ENCODE assay signal across 2 cellular contexts in the genomic region with DNA sequence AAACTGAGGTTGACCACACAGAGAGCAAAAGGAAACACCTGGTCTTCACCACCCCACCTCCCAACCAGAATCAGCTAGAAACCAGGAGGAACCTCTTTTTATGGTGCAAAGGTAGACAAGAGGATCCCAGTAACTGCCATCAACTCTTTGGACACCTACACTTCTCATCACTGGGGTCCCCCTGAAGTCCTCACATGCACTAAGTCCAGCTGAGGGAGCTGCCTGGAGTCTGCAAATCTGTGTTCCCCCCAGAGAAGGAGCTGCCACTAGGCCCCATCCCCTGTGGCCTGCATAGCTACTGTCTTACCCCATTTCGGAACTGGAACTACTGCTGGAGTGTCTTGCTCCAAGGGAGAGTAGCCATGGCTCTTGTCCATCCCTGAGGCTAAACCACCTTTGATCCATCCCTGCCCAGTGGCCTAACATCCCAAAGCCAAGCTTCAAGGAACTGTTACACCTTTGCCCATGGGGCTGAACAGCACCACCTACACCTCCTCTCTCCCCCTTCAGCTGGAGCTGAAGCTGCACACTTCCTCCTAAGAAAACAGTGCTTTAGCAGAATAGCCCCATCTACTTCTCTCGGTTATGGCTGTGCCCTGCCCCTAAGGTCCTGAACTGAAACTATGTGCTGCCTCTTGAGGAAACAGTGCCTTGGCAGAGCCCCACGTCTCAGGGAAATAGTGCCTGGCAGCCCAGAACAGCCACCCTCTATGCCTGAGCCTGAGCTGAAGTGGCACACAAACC.
TF ChIP-seq lines count a peak whose summit lies in the region.

No MANE protein-coding gene starts in this region.

TF ChIP-seq in HepG2, 621 proteins besides CTCF, POLR2A, EP300 and RAD21 (continued from another document):
- TF ChIP-seq, protein P1, sequence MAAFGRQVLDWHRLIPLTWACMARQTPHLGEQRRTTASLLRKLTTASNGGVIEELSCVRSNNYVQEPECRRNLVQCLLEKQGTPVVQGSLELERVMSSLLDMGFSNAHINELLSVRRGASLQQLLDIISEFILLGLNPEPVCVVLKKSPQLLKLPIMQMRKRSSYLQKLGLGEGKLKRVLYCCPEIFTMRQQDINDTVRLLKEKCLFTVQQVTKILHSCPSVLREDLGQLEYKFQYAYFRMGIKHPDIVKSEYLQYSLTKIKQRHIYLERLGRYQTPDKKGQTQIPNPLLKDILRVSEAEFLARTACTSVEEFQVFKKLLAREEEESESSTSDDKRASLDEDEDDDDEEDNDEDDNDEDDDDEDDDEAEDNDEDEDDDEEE (CRISPR knock-in tag; IDR thresholded peaks at IDR 0.05), result no peak
- TF ChIP-seq, protein P2, sequence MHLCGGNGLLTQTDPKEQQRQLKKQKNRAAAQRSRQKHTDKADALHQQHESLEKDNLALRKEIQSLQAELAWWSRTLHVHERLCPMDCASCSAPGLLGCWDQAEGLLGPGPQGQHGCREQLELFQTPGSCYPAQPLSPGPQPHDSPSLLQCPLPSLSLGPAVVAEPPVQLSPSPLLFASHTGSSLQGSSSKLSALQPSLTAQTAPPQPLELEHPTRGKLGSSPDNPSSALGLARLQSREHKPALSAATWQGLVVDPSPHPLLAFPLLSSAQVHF (CRISPR knock-in tag; IDR thresholded peaks at IDR 0.05), result no peak
- TF ChIP-seq RXRA (CRISPR knock-in tag; IDR thresholded peaks at IDR 0.05), result no peak
- TF ChIP-seq, protein P3, sequence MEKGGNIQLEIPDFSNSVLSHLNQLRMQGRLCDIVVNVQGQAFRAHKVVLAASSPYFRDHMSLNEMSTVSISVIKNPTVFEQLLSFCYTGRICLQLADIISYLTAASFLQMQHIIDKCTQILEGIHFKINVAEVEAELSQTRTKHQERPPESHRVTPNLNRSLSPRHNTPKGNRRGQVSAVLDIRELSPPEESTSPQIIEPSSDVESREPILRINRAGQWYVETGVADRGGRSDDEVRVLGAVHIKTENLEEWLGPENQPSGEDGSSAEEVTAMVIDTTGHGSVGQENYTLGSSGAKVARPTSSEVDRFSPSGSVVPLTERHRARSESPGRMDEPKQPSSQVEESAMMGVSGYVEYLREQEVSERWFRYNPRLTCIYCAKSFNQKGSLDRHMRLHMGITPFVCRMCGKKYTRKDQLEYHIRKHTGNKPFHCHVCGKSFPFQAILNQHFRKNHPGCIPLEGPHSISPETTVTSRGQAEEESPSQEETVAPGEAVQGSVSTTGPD (CRISPR knock-in tag; IDR thresholded peaks at IDR 0.05), result no peak
- TF ChIP-seq ZNF44 (CRISPR knock-in tag; IDR thresholded peaks at IDR 0.05), result no peak
- no peak for TF ChIP-seq ZNF781 (CRISPR knock-in tag; IDR thresholded peaks at IDR 0.05; ENCODE audit: borderline replicate concordance, not compliant biosample characterization)
- no peak for TF ChIP-seq ZFP62 (CRISPR knock-in tag; IDR thresholded peaks at IDR 0.05)
- TF ChIP-seq, protein P4, sequence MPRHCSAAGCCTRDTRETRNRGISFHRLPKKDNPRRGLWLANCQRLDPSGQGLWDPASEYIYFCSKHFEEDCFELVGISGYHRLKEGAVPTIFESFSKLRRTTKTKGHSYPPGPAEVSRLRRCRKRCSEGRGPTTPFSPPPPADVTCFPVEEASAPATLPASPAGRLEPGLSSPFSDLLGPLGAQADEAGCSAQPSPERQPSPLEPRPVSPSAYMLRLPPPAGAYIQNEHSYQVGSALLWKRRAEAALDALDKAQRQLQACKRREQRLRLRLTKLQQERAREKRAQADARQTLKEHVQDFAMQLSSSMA (CRISPR knock-in tag; IDR thresholded peaks at IDR 0.05), result no peak
- no peak for TF ChIP-seq TBL1XR1 (IDR thresholded peaks at IDR 0.05; ENCODE audit: borderline replicate concordance, low read length, partially characterized antibody)
- TF ChIP-seq SMC3 (IDR thresholded peaks at IDR 0.05; ENCODE audit: low read length), result no peak
- no peak for TF ChIP-seq DPF2 (CRISPR knock-in tag; IDR thresholded peaks at IDR 0.05; ENCODE audit: borderline replicate concordance, low read depth)
- no peak for TF ChIP-seq NCOR1 (IDR thresholded peaks at IDR 0.05; ENCODE audit: borderline replicate concordance, low read length)
- TF ChIP-seq, protein P5, sequence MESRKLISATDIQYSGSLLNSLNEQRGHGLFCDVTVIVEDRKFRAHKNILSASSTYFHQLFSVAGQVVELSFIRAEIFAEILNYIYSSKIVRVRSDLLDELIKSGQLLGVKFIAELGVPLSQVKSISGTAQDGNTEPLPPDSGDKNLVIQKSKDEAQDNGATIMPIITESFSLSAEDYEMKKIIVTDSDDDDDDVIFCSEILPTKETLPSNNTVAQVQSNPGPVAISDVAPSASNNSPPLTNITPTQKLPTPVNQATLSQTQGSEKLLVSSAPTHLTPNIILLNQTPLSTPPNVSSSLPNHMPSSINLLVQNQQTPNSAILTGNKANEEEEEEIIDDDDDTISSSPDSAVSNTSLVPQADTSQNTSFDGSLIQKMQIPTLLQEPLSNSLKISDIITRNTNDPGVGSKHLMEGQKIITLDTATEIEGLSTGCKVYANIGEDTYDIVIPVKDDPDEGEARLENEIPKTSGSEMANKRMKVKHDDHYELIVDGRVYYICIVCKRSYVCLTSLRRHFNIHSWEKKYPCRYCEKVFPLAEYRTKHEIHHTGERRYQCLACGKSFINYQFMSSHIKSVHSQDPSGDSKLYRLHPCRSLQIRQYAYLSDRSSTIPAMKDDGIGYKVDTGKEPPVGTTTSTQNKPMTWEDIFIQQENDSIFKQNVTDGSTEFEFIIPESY (CRISPR knock-in tag; IDR thresholded peaks at IDR 0.05), result no peak
- no peak for TF ChIP-seq IRF2 (CRISPR knock-in tag; IDR thresholded peaks at IDR 0.05)
- no peak for TF ChIP-seq ATRX (CRISPR knock-in tag; IDR thresholded peaks at IDR 0.05; ENCODE audit: borderline replicate concordance)
- TF ChIP-seq CEBPG (CRISPR knock-in tag; IDR thresholded peaks at IDR 0.05), result no peak
- TF ChIP-seq ZNF180 (CRISPR knock-in tag; IDR thresholded peaks at IDR 0.05; ENCODE audit: borderline replicate concordance, low read depth), result no peak
- no peak for TF ChIP-seq ZNF780A (CRISPR knock-in tag; IDR thresholded peaks at IDR 0.05)
- TF ChIP-seq ZNF615 (CRISPR knock-in tag; IDR thresholded peaks at IDR 0.05; ENCODE audit: borderline replicate concordance), result no peak
TF ChIP-seq in HepG2: peak in this region for 0.

TF ChIP-seq in WTC11, 78 proteins besides CTCF, POLR2A, EP300 and RAD21 (continued from another document):
- TF ChIP-seq, protein P6, sequence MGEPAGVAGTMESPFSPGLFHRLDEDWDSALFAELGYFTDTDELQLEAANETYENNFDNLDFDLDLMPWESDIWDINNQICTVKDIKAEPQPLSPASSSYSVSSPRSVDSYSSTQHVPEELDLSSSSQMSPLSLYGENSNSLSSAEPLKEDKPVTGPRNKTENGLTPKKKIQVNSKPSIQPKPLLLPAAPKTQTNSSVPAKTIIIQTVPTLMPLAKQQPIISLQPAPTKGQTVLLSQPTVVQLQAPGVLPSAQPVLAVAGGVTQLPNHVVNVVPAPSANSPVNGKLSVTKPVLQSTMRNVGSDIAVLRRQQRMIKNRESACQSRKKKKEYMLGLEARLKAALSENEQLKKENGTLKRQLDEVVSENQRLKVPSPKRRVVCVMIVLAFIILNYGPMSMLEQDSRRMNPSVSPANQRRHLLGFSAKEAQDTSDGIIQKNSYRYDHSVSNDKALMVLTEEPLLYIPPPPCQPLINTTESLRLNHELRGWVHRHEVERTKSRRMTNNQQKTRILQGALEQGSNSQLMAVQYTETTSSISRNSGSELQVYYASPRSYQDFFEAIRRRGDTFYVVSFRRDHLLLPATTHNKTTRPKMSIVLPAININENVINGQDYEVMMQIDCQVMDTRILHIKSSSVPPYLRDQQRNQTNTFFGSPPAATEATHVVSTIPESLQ (CRISPR knock-in tag; IDR thresholded peaks at IDR 0.05), result no peak
- TF ChIP-seq OVOL2 (CRISPR knock-in tag; IDR thresholded peaks at IDR 0.05; ENCODE audit: borderline replicate concordance), result no peak
- TF ChIP-seq, protein P7, sequence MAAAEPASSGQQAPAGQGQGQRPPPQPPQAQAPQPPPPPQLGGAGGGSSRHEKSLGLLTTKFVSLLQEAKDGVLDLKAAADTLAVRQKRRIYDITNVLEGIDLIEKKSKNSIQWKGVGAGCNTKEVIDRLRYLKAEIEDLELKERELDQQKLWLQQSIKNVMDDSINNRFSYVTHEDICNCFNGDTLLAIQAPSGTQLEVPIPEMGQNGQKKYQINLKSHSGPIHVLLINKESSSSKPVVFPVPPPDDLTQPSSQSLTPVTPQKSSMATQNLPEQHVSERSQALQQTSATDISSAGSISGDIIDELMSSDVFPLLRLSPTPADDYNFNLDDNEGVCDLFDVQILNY (CRISPR knock-in tag; IDR thresholded peaks at IDR 0.05), result no peak
- no peak for TF ChIP-seq NFE2L1 (CRISPR knock-in tag; IDR thresholded peaks at IDR 0.05)
- no peak for TF ChIP-seq HMGA2 (CRISPR knock-in tag; IDR thresholded peaks at IDR 0.05)
- no peak for TF ChIP-seq CREB1 (CRISPR knock-in tag; IDR thresholded peaks at IDR 0.05)
- TF ChIP-seq, protein P8, sequence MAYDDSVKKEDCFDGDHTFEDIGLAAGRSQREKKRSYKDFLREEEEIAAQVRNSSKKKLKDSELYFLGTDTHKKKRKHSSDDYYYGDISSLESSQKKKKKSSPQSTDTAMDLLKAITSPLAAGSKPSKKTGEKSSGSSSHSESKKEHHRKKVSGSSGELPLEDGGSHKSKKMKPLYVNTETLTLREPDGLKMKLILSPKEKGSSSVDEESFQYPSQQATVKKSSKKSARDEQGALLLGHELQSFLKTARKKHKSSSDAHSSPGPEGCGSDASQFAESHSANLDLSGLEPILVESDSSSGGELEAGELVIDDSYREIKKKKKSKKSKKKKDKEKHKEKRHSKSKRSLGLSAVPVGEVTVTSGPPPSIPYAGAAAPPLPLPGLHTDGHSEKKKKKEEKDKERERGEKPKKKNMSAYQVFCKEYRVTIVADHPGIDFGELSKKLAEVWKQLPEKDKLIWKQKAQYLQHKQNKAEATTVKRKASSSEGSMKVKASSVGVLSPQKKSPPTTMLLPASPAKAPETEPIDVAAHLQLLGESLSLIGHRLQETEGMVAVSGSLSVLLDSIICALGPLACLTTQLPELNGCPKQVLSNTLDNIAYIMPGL (CRISPR knock-in tag; IDR thresholded peaks at IDR 0.05), result no peak
- no peak for TF ChIP-seq RORB (CRISPR knock-in tag; IDR thresholded peaks at IDR 0.05)
- TF ChIP-seq, protein P9, sequence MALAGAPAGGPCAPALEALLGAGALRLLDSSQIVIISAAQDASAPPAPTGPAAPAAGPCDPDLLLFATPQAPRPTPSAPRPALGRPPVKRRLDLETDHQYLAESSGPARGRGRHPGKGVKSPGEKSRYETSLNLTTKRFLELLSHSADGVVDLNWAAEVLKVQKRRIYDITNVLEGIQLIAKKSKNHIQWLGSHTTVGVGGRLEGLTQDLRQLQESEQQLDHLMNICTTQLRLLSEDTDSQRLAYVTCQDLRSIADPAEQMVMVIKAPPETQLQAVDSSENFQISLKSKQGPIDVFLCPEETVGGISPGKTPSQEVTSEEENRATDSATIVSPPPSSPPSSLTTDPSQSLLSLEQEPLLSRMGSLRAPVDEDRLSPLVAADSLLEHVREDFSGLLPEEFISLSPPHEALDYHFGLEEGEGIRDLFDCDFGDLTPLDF (CRISPR knock-in tag; IDR thresholded peaks at IDR 0.05), result no peak
- no peak for TF ChIP-seq SP1 (CRISPR knock-in tag; conservative IDR thresholded peaks at IDR 0.05)
- TF ChIP-seq, protein P10, sequence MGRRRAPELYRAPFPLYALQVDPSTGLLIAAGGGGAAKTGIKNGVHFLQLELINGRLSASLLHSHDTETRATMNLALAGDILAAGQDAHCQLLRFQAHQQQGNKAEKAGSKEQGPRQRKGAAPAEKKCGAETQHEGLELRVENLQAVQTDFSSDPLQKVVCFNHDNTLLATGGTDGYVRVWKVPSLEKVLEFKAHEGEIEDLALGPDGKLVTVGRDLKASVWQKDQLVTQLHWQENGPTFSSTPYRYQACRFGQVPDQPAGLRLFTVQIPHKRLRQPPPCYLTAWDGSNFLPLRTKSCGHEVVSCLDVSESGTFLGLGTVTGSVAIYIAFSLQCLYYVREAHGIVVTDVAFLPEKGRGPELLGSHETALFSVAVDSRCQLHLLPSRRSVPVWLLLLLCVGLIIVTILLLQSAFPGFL (CRISPR knock-in tag; IDR thresholded peaks at IDR 0.05; ENCODE audit: borderline replicate concordance), result no peak
- TF ChIP-seq NR3C1 (CRISPR knock-in tag; conservative IDR thresholded peaks at IDR 0.05; ENCODE audit: low read depth), result no peak
TF ChIP-seq in WTC11: peak in this region for 0.
